ENCODE assay signal across 1 cellular context in the genomic region with DNA sequence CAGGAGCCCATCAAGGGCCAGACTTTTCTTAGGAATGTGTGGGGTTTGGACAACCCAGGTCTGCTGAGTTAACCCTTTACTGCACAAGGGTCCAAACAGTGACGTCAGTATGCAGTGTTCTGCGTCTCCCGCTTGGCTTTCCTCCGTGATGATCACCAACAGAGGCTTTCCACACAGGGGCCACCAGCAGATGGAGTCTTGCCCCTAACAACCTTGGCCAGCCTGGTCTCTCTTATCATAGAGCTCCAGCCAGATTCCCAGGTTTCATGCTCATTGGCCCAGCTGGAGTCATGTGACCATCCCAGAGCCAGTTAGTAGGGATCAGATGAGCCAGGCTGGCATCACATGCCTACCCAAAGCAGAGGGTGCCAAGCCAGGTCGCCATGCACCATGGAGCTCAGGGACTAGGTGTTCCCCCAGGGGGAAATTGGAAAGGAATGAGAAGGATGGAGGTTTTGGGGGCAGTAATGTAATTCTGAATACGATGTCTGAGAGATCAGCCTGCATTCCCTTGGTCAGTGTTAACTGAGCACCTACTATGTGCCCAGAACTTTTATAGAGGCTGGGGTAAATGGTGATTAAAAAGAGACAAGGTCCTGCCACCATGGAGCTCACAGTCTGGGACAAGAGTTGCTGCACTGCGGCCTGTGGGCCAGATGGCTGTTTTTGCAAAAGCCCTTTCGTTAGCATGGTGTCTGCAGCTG.
TF ChIP-seq lines count a peak whose summit lies in the region.

No MANE protein-coding gene starts in this region.

TF ChIP-seq in K562, 482 proteins besides CTCF, POLR2A, EP300 and RAD21 (continued from another document and continues in another):
- peak; percentile 14; the same call in 1 of the 2 replicates for TF ChIP-seq ATF1 (CRISPR knock-in tag; IDR thresholded peaks at IDR 0.05)
- TF ChIP-seq ATF1 (tag; IDR thresholded peaks at IDR 0.05): peak; percentile 93
- TF ChIP-seq, protein P1, sequence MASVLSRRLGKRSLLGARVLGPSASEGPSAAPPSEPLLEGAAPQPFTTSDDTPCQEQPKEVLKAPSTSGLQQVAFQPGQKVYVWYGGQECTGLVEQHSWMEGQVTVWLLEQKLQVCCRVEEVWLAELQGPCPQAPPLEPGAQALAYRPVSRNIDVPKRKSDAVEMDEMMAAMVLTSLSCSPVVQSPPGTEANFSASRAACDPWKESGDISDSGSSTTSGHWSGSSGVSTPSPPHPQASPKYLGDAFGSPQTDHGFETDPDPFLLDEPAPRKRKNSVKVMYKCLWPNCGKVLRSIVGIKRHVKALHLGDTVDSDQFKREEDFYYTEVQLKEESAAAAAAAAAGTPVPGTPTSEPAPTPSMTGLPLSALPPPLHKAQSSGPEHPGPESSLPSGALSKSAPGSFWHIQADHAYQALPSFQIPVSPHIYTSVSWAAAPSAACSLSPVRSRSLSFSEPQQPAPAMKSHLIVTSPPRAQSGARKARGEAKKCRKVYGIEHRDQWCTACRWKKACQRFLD (CRISPR knock-in tag; IDR thresholded peaks at IDR 0.05): no peak
- no peak for TF ChIP-seq ZNF124 (CRISPR knock-in tag; IDR thresholded peaks at IDR 0.05)
- TF ChIP-seq, protein P2, sequence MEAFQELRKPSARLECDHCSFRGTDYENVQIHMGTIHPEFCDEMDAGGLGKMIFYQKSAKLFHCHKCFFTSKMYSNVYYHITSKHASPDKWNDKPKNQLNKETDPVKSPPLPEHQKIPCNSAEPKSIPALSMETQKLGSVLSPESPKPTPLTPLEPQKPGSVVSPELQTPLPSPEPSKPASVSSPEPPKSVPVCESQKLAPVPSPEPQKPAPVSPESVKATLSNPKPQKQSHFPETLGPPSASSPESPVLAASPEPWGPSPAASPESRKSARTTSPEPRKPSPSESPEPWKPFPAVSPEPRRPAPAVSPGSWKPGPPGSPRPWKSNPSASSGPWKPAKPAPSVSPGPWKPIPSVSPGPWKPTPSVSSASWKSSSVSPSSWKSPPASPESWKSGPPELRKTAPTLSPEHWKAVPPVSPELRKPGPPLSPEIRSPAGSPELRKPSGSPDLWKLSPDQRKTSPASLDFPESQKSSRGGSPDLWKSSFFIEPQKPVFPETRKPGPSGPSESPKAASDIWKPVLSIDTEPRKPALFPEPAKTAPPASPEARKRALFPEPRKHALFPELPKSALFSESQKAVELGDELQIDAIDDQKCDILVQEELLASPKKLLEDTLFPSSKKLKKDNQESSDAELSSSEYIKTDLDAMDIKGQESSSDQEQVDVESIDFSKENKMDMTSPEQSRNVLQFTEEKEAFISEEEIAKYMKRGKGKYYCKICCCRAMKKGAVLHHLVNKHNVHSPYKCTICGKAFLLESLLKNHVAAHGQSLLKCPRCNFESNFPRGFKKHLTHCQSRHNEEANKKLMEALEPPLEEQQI (IDR thresholded peaks at IDR 0.05): no peak
- peak; percentile 52; the same call in 1 of the 2 replicates for TF ChIP-seq SP1 (CRISPR knock-in tag; IDR thresholded peaks at IDR 0.05)
- TF ChIP-seq, protein P3, sequence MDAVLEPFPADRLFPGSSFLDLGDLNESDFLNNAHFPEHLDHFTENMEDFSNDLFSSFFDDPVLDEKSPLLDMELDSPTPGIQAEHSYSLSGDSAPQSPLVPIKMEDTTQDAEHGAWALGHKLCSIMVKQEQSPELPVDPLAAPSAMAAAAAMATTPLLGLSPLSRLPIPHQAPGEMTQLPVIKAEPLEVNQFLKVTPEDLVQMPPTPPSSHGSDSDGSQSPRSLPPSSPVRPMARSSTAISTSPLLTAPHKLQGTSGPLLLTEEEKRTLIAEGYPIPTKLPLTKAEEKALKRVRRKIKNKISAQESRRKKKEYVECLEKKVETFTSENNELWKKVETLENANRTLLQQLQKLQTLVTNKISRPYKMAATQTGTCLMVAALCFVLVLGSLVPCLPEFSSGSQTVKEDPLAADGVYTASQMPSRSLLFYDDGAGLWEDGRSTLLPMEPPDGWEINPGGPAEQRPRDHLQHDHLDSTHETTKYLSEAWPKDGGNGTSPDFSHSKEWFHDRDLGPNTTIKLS (IDR thresholded peaks at IDR 0.05; ENCODE audit: borderline replicate concordance, low read depth): no peak
- TF ChIP-seq CREM (IDR thresholded peaks at IDR 0.05; ENCODE audit: low read depth): peak; percentile 80
- TF ChIP-seq, protein P4, sequence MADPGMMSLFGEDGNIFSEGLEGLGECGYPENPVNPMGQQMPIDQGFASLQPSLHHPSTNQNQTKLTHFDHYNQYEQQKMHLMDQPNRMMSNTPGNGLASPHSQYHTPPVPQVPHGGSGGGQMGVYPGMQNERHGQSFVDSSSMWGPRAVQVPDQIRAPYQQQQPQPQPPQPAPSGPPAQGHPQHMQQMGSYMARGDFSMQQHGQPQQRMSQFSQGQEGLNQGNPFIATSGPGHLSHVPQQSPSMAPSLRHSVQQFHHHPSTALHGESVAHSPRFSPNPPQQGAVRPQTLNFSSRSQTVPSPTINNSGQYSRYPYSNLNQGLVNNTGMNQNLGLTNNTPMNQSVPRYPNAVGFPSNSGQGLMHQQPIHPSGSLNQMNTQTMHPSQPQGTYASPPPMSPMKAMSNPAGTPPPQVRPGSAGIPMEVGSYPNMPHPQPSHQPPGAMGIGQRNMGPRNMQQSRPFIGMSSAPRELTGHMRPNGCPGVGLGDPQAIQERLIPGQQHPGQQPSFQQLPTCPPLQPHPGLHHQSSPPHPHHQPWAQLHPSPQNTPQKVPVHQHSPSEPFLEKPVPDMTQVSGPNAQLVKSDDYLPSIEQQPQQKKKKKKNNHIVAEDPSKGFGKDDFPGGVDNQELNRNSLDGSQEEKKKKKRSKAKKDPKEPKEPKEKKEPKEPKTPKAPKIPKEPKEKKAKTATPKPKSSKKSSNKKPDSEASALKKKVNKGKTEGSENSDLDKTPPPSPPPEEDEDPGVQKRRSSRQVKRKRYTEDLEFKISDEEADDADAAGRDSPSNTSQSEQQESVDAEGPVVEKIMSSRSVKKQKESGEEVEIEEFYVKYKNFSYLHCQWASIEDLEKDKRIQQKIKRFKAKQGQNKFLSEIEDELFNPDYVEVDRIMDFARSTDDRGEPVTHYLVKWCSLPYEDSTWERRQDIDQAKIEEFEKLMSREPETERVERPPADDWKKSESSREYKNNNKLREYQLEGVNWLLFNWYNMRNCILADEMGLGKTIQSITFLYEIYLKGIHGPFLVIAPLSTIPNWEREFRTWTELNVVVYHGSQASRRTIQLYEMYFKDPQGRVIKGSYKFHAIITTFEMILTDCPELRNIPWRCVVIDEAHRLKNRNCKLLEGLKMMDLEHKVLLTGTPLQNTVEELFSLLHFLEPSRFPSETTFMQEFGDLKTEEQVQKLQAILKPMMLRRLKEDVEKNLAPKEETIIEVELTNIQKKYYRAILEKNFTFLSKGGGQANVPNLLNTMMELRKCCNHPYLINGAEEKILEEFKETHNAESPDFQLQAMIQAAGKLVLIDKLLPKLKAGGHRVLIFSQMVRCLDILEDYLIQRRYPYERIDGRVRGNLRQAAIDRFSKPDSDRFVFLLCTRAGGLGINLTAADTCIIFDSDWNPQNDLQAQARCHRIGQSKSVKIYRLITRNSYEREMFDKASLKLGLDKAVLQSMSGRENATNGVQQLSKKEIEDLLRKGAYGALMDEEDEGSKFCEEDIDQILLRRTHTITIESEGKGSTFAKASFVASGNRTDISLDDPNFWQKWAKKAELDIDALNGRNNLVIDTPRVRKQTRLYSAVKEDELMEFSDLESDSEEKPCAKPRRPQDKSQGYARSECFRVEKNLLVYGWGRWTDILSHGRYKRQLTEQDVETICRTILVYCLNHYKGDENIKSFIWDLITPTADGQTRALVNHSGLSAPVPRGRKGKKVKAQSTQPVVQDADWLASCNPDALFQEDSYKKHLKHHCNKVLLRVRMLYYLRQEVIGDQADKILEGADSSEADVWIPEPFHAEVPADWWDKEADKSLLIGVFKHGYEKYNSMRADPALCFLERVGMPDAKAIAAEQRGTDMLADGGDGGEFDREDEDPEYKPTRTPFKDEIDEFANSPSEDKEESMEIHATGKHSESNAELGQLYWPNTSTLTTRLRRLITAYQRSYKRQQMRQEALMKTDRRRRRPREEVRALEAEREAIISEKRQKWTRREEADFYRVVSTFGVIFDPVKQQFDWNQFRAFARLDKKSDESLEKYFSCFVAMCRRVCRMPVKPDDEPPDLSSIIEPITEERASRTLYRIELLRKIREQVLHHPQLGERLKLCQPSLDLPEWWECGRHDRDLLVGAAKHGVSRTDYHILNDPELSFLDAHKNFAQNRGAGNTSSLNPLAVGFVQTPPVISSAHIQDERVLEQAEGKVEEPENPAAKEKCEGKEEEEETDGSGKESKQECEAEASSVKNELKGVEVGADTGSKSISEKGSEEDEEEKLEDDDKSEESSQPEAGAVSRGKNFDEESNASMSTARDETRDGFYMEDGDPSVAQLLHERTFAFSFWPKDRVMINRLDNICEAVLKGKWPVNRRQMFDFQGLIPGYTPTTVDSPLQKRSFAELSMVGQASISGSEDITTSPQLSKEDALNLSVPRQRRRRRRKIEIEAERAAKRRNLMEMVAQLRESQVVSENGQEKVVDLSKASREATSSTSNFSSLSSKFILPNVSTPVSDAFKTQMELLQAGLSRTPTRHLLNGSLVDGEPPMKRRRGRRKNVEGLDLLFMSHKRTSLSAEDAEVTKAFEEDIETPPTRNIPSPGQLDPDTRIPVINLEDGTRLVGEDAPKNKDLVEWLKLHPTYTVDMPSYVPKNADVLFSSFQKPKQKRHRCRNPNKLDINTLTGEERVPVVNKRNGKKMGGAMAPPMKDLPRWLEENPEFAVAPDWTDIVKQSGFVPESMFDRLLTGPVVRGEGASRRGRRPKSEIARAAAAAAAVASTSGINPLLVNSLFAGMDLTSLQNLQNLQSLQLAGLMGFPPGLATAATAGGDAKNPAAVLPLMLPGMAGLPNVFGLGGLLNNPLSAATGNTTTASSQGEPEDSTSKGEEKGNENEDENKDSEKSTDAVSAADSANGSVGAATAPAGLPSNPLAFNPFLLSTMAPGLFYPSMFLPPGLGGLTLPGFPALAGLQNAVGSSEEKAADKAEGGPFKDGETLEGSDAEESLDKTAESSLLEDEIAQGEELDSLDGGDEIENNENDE (IDR thresholded peaks at IDR 0.05; ENCODE audit: low read depth, low read length): no peak
- no peak for TF ChIP-seq ADNP (tag; IDR thresholded peaks at IDR 0.05)
- peak; percentile 51; the same call in 1 of the 2 replicates for TF ChIP-seq ZKSCAN1 (IDR thresholded peaks at IDR 0.05; ENCODE audit: low read depth, low read length)
- TF ChIP-seq, protein P5, sequence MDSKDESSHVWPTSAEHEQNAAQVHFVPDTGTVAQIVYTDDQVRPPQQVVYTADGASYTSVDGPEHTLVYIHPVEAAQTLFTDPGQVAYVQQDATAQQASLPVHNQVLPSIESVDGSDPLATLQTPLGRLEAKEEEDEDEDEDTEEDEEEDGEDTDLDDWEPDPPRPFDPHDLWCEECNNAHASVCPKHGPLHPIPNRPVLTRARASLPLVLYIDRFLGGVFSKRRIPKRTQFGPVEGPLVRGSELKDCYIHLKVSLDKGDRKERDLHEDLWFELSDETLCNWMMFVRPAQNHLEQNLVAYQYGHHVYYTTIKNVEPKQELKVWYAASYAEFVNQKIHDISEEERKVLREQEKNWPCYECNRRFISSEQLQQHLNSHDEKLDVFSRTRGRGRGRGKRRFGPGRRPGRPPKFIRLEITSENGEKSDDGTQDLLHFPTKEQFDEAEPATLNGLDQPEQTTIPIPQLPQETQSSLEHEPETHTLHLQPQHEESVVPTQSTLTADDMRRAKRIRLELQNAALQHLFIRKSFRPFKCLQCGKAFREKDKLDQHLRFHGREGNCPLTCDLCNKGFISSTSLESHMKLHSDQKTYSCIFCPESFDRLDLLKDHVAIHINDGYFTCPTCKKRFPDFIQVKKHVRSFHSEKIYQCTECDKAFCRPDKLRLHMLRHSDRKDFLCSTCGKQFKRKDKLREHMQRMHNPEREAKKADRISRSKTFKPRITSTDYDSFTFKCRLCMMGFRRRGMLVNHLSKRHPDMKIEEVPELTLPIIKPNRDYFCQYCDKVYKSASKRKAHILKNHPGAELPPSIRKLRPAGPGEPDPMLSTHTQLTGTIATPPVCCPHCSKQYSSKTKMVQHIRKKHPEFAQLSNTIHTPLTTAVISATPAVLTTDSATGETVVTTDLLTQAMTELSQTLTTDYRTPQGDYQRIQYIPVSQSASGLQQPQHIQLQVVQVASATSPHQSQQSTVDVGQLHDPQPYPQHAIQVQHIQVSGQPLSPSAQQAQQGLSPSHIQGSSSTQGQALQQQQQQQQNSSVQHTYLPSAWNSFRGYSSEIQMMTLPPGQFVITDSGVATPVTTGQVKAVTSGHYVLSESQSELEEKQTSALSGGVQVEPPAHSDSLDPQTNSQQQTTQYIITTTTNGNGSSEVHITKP (IDR thresholded peaks at IDR 0.05; ENCODE audit: partially characterized antibody): no peak
- TF ChIP-seq MECOM (CRISPR knock-in tag; IDR thresholded peaks at IDR 0.05): no peak
- TF ChIP-seq, protein P6, sequence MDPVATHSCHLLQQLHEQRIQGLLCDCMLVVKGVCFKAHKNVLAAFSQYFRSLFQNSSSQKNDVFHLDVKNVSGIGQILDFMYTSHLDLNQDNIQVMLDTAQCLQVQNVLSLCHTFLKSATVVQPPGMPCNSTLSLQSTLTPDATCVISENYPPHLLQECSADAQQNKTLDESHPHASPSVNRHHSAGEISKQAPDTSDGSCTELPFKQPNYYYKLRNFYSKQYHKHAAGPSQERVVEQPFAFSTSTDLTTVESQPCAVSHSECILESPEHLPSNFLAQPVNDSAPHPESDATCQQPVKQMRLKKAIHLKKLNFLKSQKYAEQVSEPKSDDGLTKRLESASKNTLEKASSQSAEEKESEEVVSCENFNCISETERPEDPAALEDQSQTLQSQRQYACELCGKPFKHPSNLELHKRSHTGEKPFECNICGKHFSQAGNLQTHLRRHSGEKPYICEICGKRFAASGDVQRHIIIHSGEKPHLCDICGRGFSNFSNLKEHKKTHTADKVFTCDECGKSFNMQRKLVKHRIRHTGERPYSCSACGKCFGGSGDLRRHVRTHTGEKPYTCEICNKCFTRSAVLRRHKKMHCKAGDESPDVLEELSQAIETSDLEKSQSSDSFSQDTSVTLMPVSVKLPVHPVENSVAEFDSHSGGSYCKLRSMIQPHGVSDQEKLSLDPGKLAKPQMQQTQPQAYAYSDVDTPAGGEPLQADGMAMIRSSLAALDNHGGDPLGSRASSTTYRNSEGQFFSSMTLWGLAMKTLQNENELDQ (CRISPR knock-in tag; IDR thresholded peaks at IDR 0.05; ENCODE audit: borderline replicate concordance): no peak
- TF ChIP-seq ZNF75A (CRISPR knock-in tag; IDR thresholded peaks at IDR 0.05): no peak
- TF ChIP-seq EWSR1 (IDR thresholded peaks at IDR 0.05; ENCODE audit: borderline replicate concordance, low read depth, partially characterized antibody): no peak
- TF ChIP-seq, protein P7, sequence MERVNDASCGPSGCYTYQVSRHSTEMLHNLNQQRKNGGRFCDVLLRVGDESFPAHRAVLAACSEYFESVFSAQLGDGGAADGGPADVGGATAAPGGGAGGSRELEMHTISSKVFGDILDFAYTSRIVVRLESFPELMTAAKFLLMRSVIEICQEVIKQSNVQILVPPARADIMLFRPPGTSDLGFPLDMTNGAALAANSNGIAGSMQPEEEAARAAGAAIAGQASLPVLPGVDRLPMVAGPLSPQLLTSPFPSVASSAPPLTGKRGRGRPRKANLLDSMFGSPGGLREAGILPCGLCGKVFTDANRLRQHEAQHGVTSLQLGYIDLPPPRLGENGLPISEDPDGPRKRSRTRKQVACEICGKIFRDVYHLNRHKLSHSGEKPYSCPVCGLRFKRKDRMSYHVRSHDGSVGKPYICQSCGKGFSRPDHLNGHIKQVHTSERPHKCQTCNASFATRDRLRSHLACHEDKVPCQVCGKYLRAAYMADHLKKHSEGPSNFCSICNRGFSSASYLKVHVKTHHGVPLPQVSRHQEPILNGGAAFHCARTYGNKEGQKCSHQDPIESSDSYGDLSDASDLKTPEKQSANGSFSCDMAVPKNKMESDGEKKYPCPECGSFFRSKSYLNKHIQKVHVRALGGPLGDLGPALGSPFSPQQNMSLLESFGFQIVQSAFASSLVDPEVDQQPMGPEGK (CRISPR knock-in tag; IDR thresholded peaks at IDR 0.05; ENCODE audit: borderline replicate concordance): no peak
- TF ChIP-seq, protein P8, sequence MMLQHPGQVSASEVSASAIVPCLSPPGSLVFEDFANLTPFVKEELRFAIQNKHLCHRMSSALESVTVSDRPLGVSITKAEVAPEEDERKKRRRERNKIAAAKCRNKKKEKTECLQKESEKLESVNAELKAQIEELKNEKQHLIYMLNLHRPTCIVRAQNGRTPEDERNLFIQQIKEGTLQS (IDR thresholded peaks at IDR 0.05): peak; percentile 75
- TF ChIP-seq, protein P8 (CRISPR knock-in tag; conservative IDR thresholded peaks at IDR 0.05): no peak
- no peak for TF ChIP-seq IFI16 (CRISPR knock-in tag; IDR thresholded peaks at IDR 0.05)
